Comparison of ENCODE assay signal across 13 cellular contexts in genomic region chr1:109208847-109209463, GRCh38. TPM values are rescaled to one million over a fixed set of nuclear protein-coding genes. Genes with fewer than 3 reads are reported as not detected.
A peak's percentile ranks its signal among the peaks of the same experiment; 100 is the strongest.
DNase-seq lines count a peak whose midpoint lies in the region; ATAC-seq, FAIRE-seq and TF ChIP-seq lines count a peak whose summit lies in the region.
"Had no signal": no experiment of that assay in that cellular context is flagged by ENCODE, and none has a peak within 500 bp of the region (broad histone marks: within the 10 kb centered on the region; RNA-seq: fewer than 3 reads in every experiment).

No MANE protein-coding gene starts in this region.

- DNase-seq in NCI-H69 (lab: John Stamatoyannopoulos, UW) (peak; percentile 43), MCF 10A (ENCODE audit: unreplicated experiment) (peak; percentile 55), kidney (no peak), suprapubic skin (ENCODE audit: low spot score in 2 of 2) (no peak)
- DNase-seq in stimulated activated CD4-positive, alpha-beta T cell treated with anti-CD3 and anti-CD28 coated beads, Interleukin-12 subunit alpha, Interleukin-12 subunit beta, amount 100 ng/mL, for 4 hours: no peak
- no peak for DNase-seq in effector CD8-positive, alpha-beta T cell (lab: John Stamatoyannopoulos, UW)
- DNase-seq: activated effector memory CD4-positive, alpha-beta T cell treated with anti-CD3 and anti-CD28 coated beads, Interleukin-2, amount 50 U/mL, for 16 hours; CD4-positive, alpha-beta memory T cell; kidney glomerular epithelial cell; NCI-H1092 treated with DMSO at 0.1 percent for 48 hours; NCI-H2171 treated with DMSO at 0.1 percent for 48 hours had no signal

- peaks cover 7% of the 10 kb centered on the region for H3K36me3 Mint-ChIP-seq in MCF 10A (ENCODE audit: insufficient read depth, unreplicated experiment)

- 63% methylated on average over 8 of the region's 8 CpGs for WGBS in suprapubic skin

- H3K4me3 ChIP-seq in kidney (ENCODE audit: low read length in 2 of 2): peak overlapping the region; percentile 22 to 33
- H3K4me3 ChIP-seq in suprapubic skin: no peak overlapping the region

- no peak for ATAC-seq in GM21390 (IDR thresholded peaks at IDR 0.05; ENCODE audit: unreplicated experiment)

- H3K27me3 Mint-ChIP-seq in MCF 10A (ENCODE audit: insufficient read depth, unreplicated experiment): no peaks in the 10 kb centered on the region
- H3K27me3 Mint-ChIP-seq: CD4-positive, alpha-beta memory T cell had no signal

- H3K9me3 ChIP-seq in kidney (ENCODE audit: control insufficient read depth in 1 of 2, low read length in 2 of 2) (no peaks in the 10 kb centered on the region), suprapubic skin (no peaks in the 10 kb centered on the region)

- no peak for FAIRE-seq in kidney (lab: Jason Lieb, UNC)

- TF ChIP-seq CTCF in MCF 10A (IDR thresholded peaks at IDR 0.05; ENCODE audit: unreplicated experiment) (no peak), kidney (IDR thresholded peaks at IDR 0.05; ENCODE audit: borderline replicate concordance, extremely low read depth, insufficient read depth) (no peak), suprapubic skin (IDR thresholded peaks at IDR 0.05) (no peak)

- peak overlapping the region; percentile 5 for H3K4me3 Mint-ChIP-seq in MCF 10A (ENCODE audit: unreplicated experiment)
- H3K4me3 Mint-ChIP-seq: CD4-positive, alpha-beta memory T cell had no signal

- no peak for TF ChIP-seq EP300 in suprapubic skin (IDR thresholded peaks at IDR 0.05)

- no peak for TF ChIP-seq POLR2A in suprapubic skin (IDR thresholded peaks at IDR 0.05)

- H3K9me3 Mint-ChIP-seq in MCF 10A (ENCODE audit: unreplicated experiment): no peaks in the 10 kb centered on the region
- H3K9me3 Mint-ChIP-seq: CD4-positive, alpha-beta memory T cell had no signal

- POLR2A ChIA-PET in MCF 10A (lab: Yijun Ruan, JAX): interaction anchor here (0.7 to 5.0 kb wide), 10 partner anchors 8 to 218 kb away, joined by 3 to 29 read pairs (median 8); partner anchors contain the start of genes PSMA5 and TMEM167B

- CTCF ChIA-PET in MCF 10A (lab: Yijun Ruan, JAX): interaction anchor here (0.6 to 11.3 kb wide), 10 partner anchors 9 to 191 kb away, joined by 3 to 95 read pairs (median 3); no protein-coding TSS in a partner anchor

- H3K36me3 ChIP-seq in kidney (ENCODE audit: control insufficient read depth in 1 of 2, insufficient read depth in 2 of 2, low read length in 2 of 2): no peaks in the 10 kb centered on the region
- no peaks in the 10 kb centered on the region for H3K36me3 ChIP-seq in suprapubic skin

- no peaks in the 10 kb centered on the region for H3K27me3 ChIP-seq in suprapubic skin

- H3K4me1 ChIP-seq in kidney (ENCODE audit: control insufficient read depth in 1 of 2, insufficient read depth in 1 of 2, low read depth in 1 of 2, low read length in 2 of 2) (peaks cover 0 to 4% of the 10 kb centered on the region in 2 donors), suprapubic skin (peaks cover 29% of the 10 kb centered on the region)

- BruUV-seq in MCF 10A (replicated peaks; lab: Mats Ljungman, UMichigan): no TSS peak

- peaks cover 27% of the 10 kb centered on the region for H3K4me1 Mint-ChIP-seq in MCF 10A (ENCODE audit: insufficient read depth, unreplicated experiment)

- no peak overlapping the region for H3K9ac ChIP-seq in kidney (ENCODE audit: low read length in 2 of 2)

- intact Hi-C loops in MCF 10A (cut with micrococcal nuclease) (loop anchor here (10.0 kb wide), 1 partner anchor 216 kb away; the partner anchor contains the start of gene PSMA5), kidney (cut with DNase I) (no loop called here)

- H3K27ac Mint-ChIP-seq in MCF 10A (ENCODE audit: low read depth, unreplicated experiment): peak overlapping the region; percentile 61
- H3K27ac Mint-ChIP-seq: progenitor cell of endocrine pancreas had no signal

- no peak overlapping the region for H3K27ac ChIP-seq in kidney (ENCODE audit: low read depth in 2 of 2, low read length in 2 of 2)
- H3K27ac ChIP-seq in suprapubic skin: peak overlapping the region; percentile 67

RNA-seq across cellular contexts. Expression of gene SARS1, which starts 4.8 kb away (rescaled TPM):
- 381 and 492 TPM in 2 replicates for total RNA-seq in MCF 10A (2022)
- total RNA-seq in kidney: 181 TPM
- polyA plus RNA-seq in kidney (ENCODE audit: insufficient read depth, low read depth, low replicate concordance): 114 TPM
- 100 to 1,000 TPM; 144 to 169 (median 160) TPM for total RNA-seq in suprapubic skin

RNA-seq across cellular contexts. Expression of gene CELSR2, which starts 40.4 kb away (rescaled TPM):
- total RNA-seq in MCF 10A (2022) (6.9 and 7.2 TPM in 2 replicates), kidney (65.6 TPM), suprapubic skin (100 to 1,000 TPM; 106 to 145 (median 129) TPM)
- polyA plus RNA-seq in kidney (ENCODE audit: insufficient read depth, low read depth, low replicate concordance): 10.6 TPM

Comparison
In these comparisons a context has a peak if more than half of its experiments do, and no peak if none do; other contexts are left out.
1. DNase-seq: peak in NCI-H69 (single experiment) and MCF 10A (single experiment); none in kidney (single experiment), suprapubic skin (0 of 2), stimulated activated CD4-positive, alpha-beta T cell treated with anti-CD3 and anti-CD28 coated beads, Interleukin-12 subunit alpha, Interleukin-12 subunit beta, amount 100 ng/mL, for 4 hours (single experiment) and effector CD8-positive, alpha-beta T cell (single experiment).